19 cellular contexts compared by ENCODE assay signal in the genomic region with DNA sequence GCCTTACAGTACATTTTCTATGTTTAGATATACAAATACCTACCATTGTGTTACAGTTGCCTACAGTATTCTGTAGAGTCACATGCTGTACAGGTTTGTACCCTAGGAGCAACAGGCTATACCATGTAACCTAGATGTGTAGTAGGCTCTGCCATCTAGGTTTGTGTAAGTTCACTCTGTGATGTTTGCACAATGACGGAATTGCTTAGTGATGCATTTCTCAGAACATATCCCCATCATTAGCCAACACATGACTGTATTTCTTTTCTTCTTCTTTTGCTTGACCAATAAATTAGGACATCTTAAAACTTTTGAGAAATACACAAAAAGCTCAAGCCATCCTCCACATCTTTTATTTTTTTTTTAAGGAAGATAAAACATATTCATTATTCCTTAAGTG. TPM values are rescaled to one million over a fixed set of nuclear protein-coding genes. Genes with fewer than 3 reads are reported as not detected.
DNase-seq lines count a peak whose midpoint lies in the region; ATAC-seq and TF ChIP-seq lines count a peak whose summit lies in the region.
"Had no signal": no experiment of that assay in that cellular context is flagged by ENCODE, and none has a peak within 500 bp of the region (broad histone marks: within the 10 kb centered on the region; RNA-seq: fewer than 3 reads in every experiment).

No MANE protein-coding gene starts in this region.

- H3K27ac ChIP-seq in HEK293 (ENCODE audit: extremely low read depth, low read depth, low read length) = no peak overlapping the region
- peak overlapping the region; percentile 55 to 87 (median 78) for H3K27ac ChIP-seq in gastroesophageal sphincter
- peak overlapping the region in 2 of 4 donors; percentile 76 to 83 for H3K27ac ChIP-seq in tibial nerve
- H3K27ac ChIP-seq in colonic mucosa = no peak overlapping the region

- 56 to 67% methylated on average over 1 of the region's 1 CpG for WGBS in gastroesophageal sphincter (ENCODE audit: low coverage in 1 of 2), 2 donors
- WGBS in tibial nerve, 2 donors = 77 to 94% methylated on average over 1 of the region's 1 CpG

- no peaks in the 10 kb centered on the region for H3K36me3 ChIP-seq in HEK293 (ENCODE audit: control insufficient read depth in 2 of 2, insufficient read depth in 1 of 2, low read length in 2 of 2)
- H3K36me3 ChIP-seq in gastroesophageal sphincter = no peaks in the 10 kb centered on the region
- H3K36me3 ChIP-seq in tibial nerve = no peaks in the 10 kb centered on the region
- H3K36me3 ChIP-seq in colonic mucosa = no peaks in the 10 kb centered on the region

- H3K27me3 Mint-ChIP-seq in activated T-helper 17 cell treated with anti-CD3 and anti-CD28 coated beads, Interleukin-2, amount 50 U/mL, for 72 hours = no peaks in the 10 kb centered on the region
- peaks cover 26% of the 10 kb centered on the region for H3K27me3 Mint-ChIP-seq in nephron progenitor cell (ENCODE audit: low read depth, poor library complexity)

- H3K4me3 Mint-ChIP-seq in activated T-helper 17 cell treated with anti-CD3 and anti-CD28 coated beads, Interleukin-2, amount 50 U/mL, for 72 hours = peak overlapping the region; percentile 10
- no peak overlapping the region for H3K4me3 Mint-ChIP-seq in nephron progenitor cell
- H3K4me3 Mint-ChIP-seq: brain had no signal

- peak overlapping the region; percentile 79 for H3K27ac Mint-ChIP-seq in activated T-helper 17 cell treated with anti-CD3 and anti-CD28 coated beads, Interleukin-2, amount 50 U/mL, for 72 hours
- no peak overlapping the region for H3K27ac Mint-ChIP-seq in nephron progenitor cell
- H3K27ac Mint-ChIP-seq: brain had no signal

- H3K9me3 ChIP-seq in HEK293 (ENCODE audit: control insufficient read depth, insufficient read depth, low read depth, low read length) = no peaks in the 10 kb centered on the region
- H3K9me3 ChIP-seq in gastroesophageal sphincter = no peaks in the 10 kb centered on the region
- H3K9me3 ChIP-seq in tibial nerve = no peaks in the 10 kb centered on the region
- H3K9me3 ChIP-seq in colonic mucosa = no peaks in the 10 kb centered on the region

- no peak for ATAC-seq in activated T-helper 17 cell treated with anti-CD3 and anti-CD28 coated beads, Interleukin-2, amount 50 U/mL, for 72 hours (replicated peaks)
- ATAC-seq in gastroesophageal sphincter = no peak

- H3K36me3 Mint-ChIP-seq in activated T-helper 17 cell treated with anti-CD3 and anti-CD28 coated beads, Interleukin-2, amount 50 U/mL, for 72 hours (ENCODE audit: low read depth) = peaks cover 74% of the 10 kb centered on the region
- no peaks in the 10 kb centered on the region for H3K36me3 Mint-ChIP-seq in nephron progenitor cell (ENCODE audit: low read depth)
- H3K36me3 Mint-ChIP-seq: brain had no signal

- no peak for TF ChIP-seq EP300 in gastroesophageal sphincter (IDR thresholded peaks at IDR 0.05)
- TF ChIP-seq EP300 in tibial nerve (IDR thresholded peaks at IDR 0.05) = peak; percentile 59 to 76

- H3K9ac ChIP-seq in colonic mucosa (ENCODE audit: low read depth in 2 of 2, low read length in 2 of 2) = no peak overlapping the region

- TF ChIP-seq POLR2A in gastroesophageal sphincter (IDR thresholded peaks at IDR 0.05) (no peak), tibial nerve (IDR thresholded peaks at IDR 0.05) (no peak)

- POLR2A ChIA-PET in HEK293 (lab: Yijun Ruan, JAX) = no interaction called here

- H3K27me3 ChIP-seq in gastroesophageal sphincter (no peaks in the 10 kb centered on the region), tibial nerve (no peaks in the 10 kb centered on the region), colonic mucosa (no peaks in the 10 kb centered on the region)

- H3K9me3 Mint-ChIP-seq in activated T-helper 17 cell treated with anti-CD3 and anti-CD28 coated beads, Interleukin-2, amount 50 U/mL, for 72 hours = no peaks in the 10 kb centered on the region
- no peaks in the 10 kb centered on the region for H3K9me3 Mint-ChIP-seq in nephron progenitor cell

- H3K4me3 ChIP-seq in HEK293 (ENCODE audit: low read depth, low read length) (no peak overlapping the region), gastroesophageal sphincter (no peak overlapping the region), tibial nerve (no peak overlapping the region), colonic mucosa (no peak overlapping the region)

- DNase-seq in tibial nerve (ENCODE audit: low spot score in 2 of 2) (no peak), colonic mucosa (no peak), nephron progenitor cell (no peak), NCI-H2227 treated with DMSO at 0.1 percent for 48 hours (lab: John Stamatoyannopoulos, UW) (no peak)
- DNase-seq: activated CD4-positive, CD25-positive, alpha-beta regulatory T cell treated with anti-CD3 and anti-CD28 coated beads, Interleukin-2, amount 50 U/mL, for 72 hours; activated naive CD4-positive, alpha-beta T cell treated with anti-CD3 and anti-CD28 coated beads, Interleukin-2, amount 50 U/mL, for 16 hours; activated T-cell treated with anti-CD3 and anti-CD28 coated beads, Interleukin-2, amount 50 U/mL, for 48 hours; COR-L47; cortex of kidney; foreskin melanocyte; Kasumi-1; kidney; NCI-H1105 treated with DMSO at 0.1 percent for 48 hours; NCI-H510A; SW 1271 had no signal

- H3K4me1 Mint-ChIP-seq in activated T-helper 17 cell treated with anti-CD3 and anti-CD28 coated beads, Interleukin-2, amount 50 U/mL, for 72 hours = peaks cover 35% of the 10 kb centered on the region
- H3K4me1 Mint-ChIP-seq in nephron progenitor cell = peaks cover 34% of the 10 kb centered on the region

- H3K4me1 ChIP-seq in HEK293 (ENCODE audit: control insufficient read depth, insufficient read depth, low read length) = peaks cover 10% of the 10 kb centered on the region
- H3K4me1 ChIP-seq in gastroesophageal sphincter = peaks cover 6 to 96% (median 23%) of the 10 kb centered on the region in 3 donors
- peaks cover 0 to 41% (median 16%) of the 10 kb centered on the region in 4 donors for H3K4me1 ChIP-seq in tibial nerve
- H3K4me1 ChIP-seq in colonic mucosa = peaks cover 4% of the 10 kb centered on the region

- CTCF ChIA-PET in HEK293 (lab: Yijun Ruan, JAX) = no interaction called here

- TF ChIP-seq CTCF in HEK293 (tag by site-specific recombination; IDR thresholded peaks at IDR 0.05) (no peak), gastroesophageal sphincter (IDR thresholded peaks at IDR 0.05) (no peak), tibial nerve (IDR thresholded peaks at IDR 0.05) (no peak), colonic mucosa (IDR thresholded peaks at IDR 0.05) (no peak), nephron progenitor cell (IDR thresholded peaks at IDR 0.05) (no peak)

- intact Hi-C loops in colonic mucosa (cut with DNase I) = no loop called here

TF ChIP-seq in HEK293, 187 proteins besides CTCF, POLR2A, EP300 and RAD21:
- TF ChIP-seq SCRT2 (tag by site-specific recombination; IDR thresholded peaks at IDR 0.05) = peak; percentile 60; the same call in 1 of the 2 replicates
- no peak for TF ChIP-seq ZNF48 (tag by site-specific recombination; IDR thresholded peaks at IDR 0.05)
- TF ChIP-seq ZNF549 (tag by site-specific recombination; IDR thresholded peaks at IDR 0.05) = no peak
- TF ChIP-seq ZNF670 (tag by site-specific recombination; IDR thresholded peaks at IDR 0.05; ENCODE audit: low read depth) = no peak
TF ChIP-seq in HEK293: peak in this region for 1.

RNA-seq across cellular contexts. Expression of a gene that starts 5.5 kb away (rescaled TPM):
- 100 to 1,000 TPM; 157 to 310 TPM for total RNA-seq in activated T-helper 17 cell treated with anti-CD3 and anti-CD28 coated beads, Interleukin-2, amount 50 U/mL, for 72 hours
- total RNA-seq in gastroesophageal sphincter (10 to 100 TPM; 29.6 to 78.3 (median 38.4) TPM), tibial nerve (100 to 1,000 TPM in 2 of 4 donors, 10 to 100 TPM in 2; 72.0 to 183 (median 98.7) TPM), colonic mucosa (10 to 100 TPM; 23.4 to 70.7 TPM)

Comparison
In these comparisons a context has a peak if more than half of its experiments do, and no peak if none do; other contexts are left out.
1. H3K27ac ChIP-seq: peak in gastroesophageal sphincter (4 of 4); none in HEK293 (single experiment) and colonic mucosa (single experiment).